ENCODE assay signal across 1 cellular context in genomic region chr1:147541672-147542548, GRCh38.
A peak's percentile ranks its signal among the peaks of the same experiment; 100 is the strongest.
TF ChIP-seq lines count a peak whose summit lies in the region.

No MANE protein-coding gene starts in this region.

TF ChIP-seq in H1, 55 proteins besides CTCF, POLR2A, EP300 and RAD21:
- TF ChIP-seq SAP30 (IDR thresholded peaks at IDR 0.05; ENCODE audit: insufficient read depth, insufficient replicate concordance, low read length) (no peak), KDM4A (IDR thresholded peaks at IDR 0.05; ENCODE audit: low read depth, low read length, severe bottlenecking) (peak; percentile 49), TAF1 (IDR thresholded peaks at IDR 0.05; ENCODE audit: low read depth, low read length) (peak; percentile 83), FOSL1 (IDR thresholded peaks at IDR 0.05; ENCODE audit: insufficient read depth, low read depth, low read length) (no peak), SRF (IDR thresholded peaks at IDR 0.05; ENCODE audit: low read depth, low read length) (no peak), SUZ12 (IDR thresholded peaks at IDR 0.05; ENCODE audit: low read length) (peak; percentile 32; the same call in 1 of the 2 replicates), PHF8 (conservative IDR thresholded peaks at IDR 0.05; ENCODE audit: low read depth, low read length) (peak; percentile 33; the same call in 1 of the 2 replicates), ASH2L (IDR thresholded peaks at IDR 0.05; ENCODE audit: low read length) (peak; percentile 36), CBX5 (IDR thresholded peaks at IDR 0.05; ENCODE audit: low read depth, low read length) (no peak), TBP (IDR thresholded peaks at IDR 0.05; ENCODE audit: low read depth, low read length) (peak; percentile 58), CBX8 (IDR thresholded peaks at IDR 0.05; ENCODE audit: borderline replicate concordance, low read depth, low read length) (no peak), HDAC2 (IDR thresholded peaks at IDR 0.05; ENCODE audit: borderline replicate concordance in 1 of 2, low read depth in 2 of 2, low read length in 2 of 2) (no peak), RFX5 (IDR thresholded peaks at IDR 0.05; ENCODE audit: borderline replicate concordance, low read depth, low read length) (no peak)
